In the genomic region with DNA sequence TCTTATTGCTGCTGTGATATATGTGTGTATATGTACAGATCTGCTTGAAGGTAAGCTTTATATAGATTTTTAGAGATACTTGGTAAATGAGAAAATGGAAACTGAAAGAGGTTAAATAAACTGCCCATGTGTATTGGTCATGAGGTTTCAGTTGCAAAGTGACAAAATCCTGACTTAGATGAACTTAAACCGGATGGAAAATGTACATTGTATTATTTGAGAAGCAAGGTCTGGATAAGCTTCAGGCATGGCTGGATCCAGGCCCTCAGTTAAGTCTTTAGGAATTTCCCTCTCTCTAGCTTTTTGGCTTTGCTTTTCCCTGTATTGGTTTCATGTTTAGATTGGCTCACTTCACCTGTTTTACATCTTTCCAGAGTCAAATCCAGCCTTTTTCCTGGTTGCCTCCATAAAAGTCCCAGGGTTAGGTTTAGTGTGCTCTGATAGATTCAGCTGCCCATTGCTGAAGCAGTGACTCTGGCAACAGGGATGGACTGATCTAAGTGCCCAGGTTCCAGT, we compare ENCODE assay signal across 11 cellular contexts. TPM values are rescaled to one million over a fixed set of nuclear protein-coding genes. Genes with fewer than 3 reads are reported as not detected.
DNase-seq lines count a peak whose midpoint lies in the region; ATAC-seq and TF ChIP-seq lines count a peak whose summit lies in the region.
"Had no signal": no experiment of that assay in that cellular context is flagged by ENCODE, and none has a peak within 500 bp of the region (broad histone marks: within the 10 kb centered on the region; RNA-seq: fewer than 3 reads in every experiment).

No MANE protein-coding gene starts in this region.

- ATAC-seq in GM19328 (IDR thresholded peaks at IDR 0.05; ENCODE audit: unreplicated experiment) (peak; percentile 56), HG03060 (IDR thresholded peaks at IDR 0.05; ENCODE audit: low read depth, unreplicated experiment) (peak; percentile 61)
- ATAC-seq: left lobe of liver had no signal

- H3K27ac Mint-ChIP-seq in CD14-positive monocyte, result peak overlapping the region in 4 of 7 donors; percentile 65 to 85 (median 75)
- H3K27ac Mint-ChIP-seq in activated T-helper 2 cell treated with anti-CD3 and anti-CD28 coated beads, Interferon-gamma antibody, Interleukin-2, Interleukin-4, amounts not matched to agents 10 μg/mL and 5 μg/mL and 100 μg/mL, durations not matched to agents 14 hours and 24 hours and 36 hours, result peak overlapping the region; percentile 71

- H3F3A ChIP-seq in SK-N-SH (replicated peaks; ENCODE audit: insufficient read depth), result peaks cover 20% of the 10 kb centered on the region

- TF ChIP-seq RAD21 in SK-N-SH (IDR thresholded peaks at IDR 0.05; ENCODE audit: low read length), result no peak

- CTCF ChIA-PET in SK-N-SH (lab: Yijun Ruan, JAX), result interaction anchor here (1.5 kb wide), 1 partner anchor 540 kb away, joined by 4 read pairs; no protein-coding TSS in a partner anchor

- no peaks in the 10 kb centered on the region for H4K20me1 ChIP-seq in SK-N-SH (ENCODE audit: insufficient read depth)

- H3K4me2 ChIP-seq in SK-N-SH, result no peak overlapping the region

- H3K4me3 ChIP-seq in SK-N-SH (ENCODE audit: low read depth in 2 of 2, low read length in 1 of 2), result no peak overlapping the region
- H3K4me3 ChIP-seq in right atrium auricular region, result no peak overlapping the region

- TF ChIP-seq EP300 in SK-N-SH (IDR thresholded peaks at IDR 0.05; ENCODE audit: borderline replicate concordance in 1 of 2, low read depth in 1 of 2, low read length in 1 of 2), result no peak

- H3K27me3 ChIP-seq in SK-N-SH (ENCODE audit: insufficient read depth) (no peaks in the 10 kb centered on the region), right atrium auricular region (no peaks in the 10 kb centered on the region)

- H3K4me1 ChIP-seq in SK-N-SH (ENCODE audit: control insufficient read depth in 1 of 2, insufficient read depth in 2 of 2, low read depth in 1 of 2, low read length in 1 of 2) (peaks cover 22% of the 10 kb centered on the region in 2 experiments; a peak in 3 of 4 replicates), right atrium auricular region (peaks cover 0 to 33% of the 10 kb centered on the region in 2 donors)

- peak overlapping the region in 1 of 2 donors; percentile 13 for H3K4me3 Mint-ChIP-seq in CD14-positive monocyte
- no peak overlapping the region for H3K4me3 Mint-ChIP-seq in activated T-helper 2 cell treated with anti-CD3 and anti-CD28 coated beads, Interferon-gamma antibody, Interleukin-2, Interleukin-4, amounts not matched to agents 10 μg/mL and 5 μg/mL and 100 μg/mL, durations not matched to agents 14 hours and 24 hours and 36 hours (ENCODE audit: low read depth)

- no peak overlapping the region for H3K27ac ChIP-seq in SK-N-SH (ENCODE audit: low read depth in 2 of 2, low read length in 1 of 2)
- no peak overlapping the region for H3K27ac ChIP-seq in right atrium auricular region

- TF ChIP-seq CTCF in CD14-positive monocyte (IDR thresholded peaks at IDR 0.05), result no peak
- no peak for TF ChIP-seq CTCF in SK-N-SH (IDR thresholded peaks at IDR 0.05)
- TF ChIP-seq CTCF in right atrium auricular region (IDR thresholded peaks at IDR 0.05), result no peak

- H3K9me2 ChIP-seq in SK-N-SH, result no peaks in the 10 kb centered on the region

- H3K9me3 Mint-ChIP-seq in CD14-positive monocyte, result no peaks in the 10 kb centered on the region
- H3K9me3 Mint-ChIP-seq in activated T-helper 2 cell treated with anti-CD3 and anti-CD28 coated beads, Interferon-gamma antibody, Interleukin-2, Interleukin-4, amounts not matched to agents 10 μg/mL and 5 μg/mL and 100 μg/mL, durations not matched to agents 14 hours and 24 hours and 36 hours, result no peaks in the 10 kb centered on the region

- WGBS in SK-N-SH (ENCODE audit: low lambda C conversion rate), result 82% methylated on average over 1 of the region's 1 CpG

- H3K36me3 ChIP-seq in SK-N-SH (replicated peaks in 1 of 2; ENCODE audit: control insufficient read depth in 1 of 2, insufficient read depth in 2 of 2, low read length in 1 of 2) (no peaks in the 10 kb centered on the region), right atrium auricular region (no peaks in the 10 kb centered on the region)

- H3K9ac ChIP-seq in SK-N-SH, result no peak overlapping the region

- no peak overlapping the region for H2AFZ ChIP-seq in SK-N-SH (ENCODE audit: low read depth)

- intact Hi-C loops in CD14-positive monocyte (cut with micrococcal nuclease), result no loop called here
- intact Hi-C loops in activated T-helper 2 cell treated with anti-CD3 and anti-CD28 coated beads, Interferon-gamma antibody, Interleukin-2, Interleukin-4, amounts not matched to agents 10 μg/mL and 5 μg/mL and 100 μg/mL, durations not matched to agents 14 hours and 24 hours and 36 hours (cut with micrococcal nuclease), result loop anchor here (1.0 to 5.0 kb wide), 3 partner anchors 21 to 261 kb away; a partner anchor contains a TSS

- DNase-seq in CD14-positive monocyte (ENCODE audit: low spot score) (no peak), SK-N-SH (no peak), activated gamma-delta T cell (lab: John Stamatoyannopoulos, UW) (no peak), ecto neural progenitor cell (ENCODE audit: low spot score) (no peak), right atrium auricular region (ENCODE audit: low spot score) (no peak)
- no peak for DNase-seq in activated T-helper 2 cell treated with anti-CD3 and anti-CD28 coated beads, Interferon-gamma antibody, Interleukin-2, Interleukin-4, amounts not matched to agents 10 μg/mL and 5 μg/mL and 100 μg/mL, durations not matched to agents 14 hours and 24 hours and 36 hours (ENCODE audit: low spot score)
- DNase-seq: CD4-positive, CD25-positive, alpha-beta regulatory T cell; NCI-H774 had no signal

- no peaks in the 10 kb centered on the region for H3K79me2 ChIP-seq in SK-N-SH (ENCODE audit: insufficient read depth)

- H3K4me1 Mint-ChIP-seq in CD14-positive monocyte, result peaks cover 57% of the 10 kb centered on the region
- H3K4me1 Mint-ChIP-seq in activated T-helper 2 cell treated with anti-CD3 and anti-CD28 coated beads, Interferon-gamma antibody, Interleukin-2, Interleukin-4, amounts not matched to agents 10 μg/mL and 5 μg/mL and 100 μg/mL, durations not matched to agents 14 hours and 24 hours and 36 hours (ENCODE audit: low read depth), result peaks cover 40% of the 10 kb centered on the region

- H3K27me3 Mint-ChIP-seq in CD14-positive monocyte (ENCODE audit: low read depth in 3 of 3), result no peaks in the 10 kb centered on the region
- H3K27me3 Mint-ChIP-seq in activated T-helper 2 cell treated with anti-CD3 and anti-CD28 coated beads, Interferon-gamma antibody, Interleukin-2, Interleukin-4, amounts not matched to agents 10 μg/mL and 5 μg/mL and 100 μg/mL, durations not matched to agents 14 hours and 24 hours and 36 hours (ENCODE audit: low read depth), result no peaks in the 10 kb centered on the region

- H3K9me3 ChIP-seq in SK-N-SH (no peaks in the 10 kb centered on the region), right atrium auricular region (no peaks in the 10 kb centered on the region)

- peaks cover 0 to 4% of the 10 kb centered on the region in 2 donors for H3K36me3 Mint-ChIP-seq in CD14-positive monocyte
- no peaks in the 10 kb centered on the region for H3K36me3 Mint-ChIP-seq in activated T-helper 2 cell treated with anti-CD3 and anti-CD28 coated beads, Interferon-gamma antibody, Interleukin-2, Interleukin-4, amounts not matched to agents 10 μg/mL and 5 μg/mL and 100 μg/mL, durations not matched to agents 14 hours and 24 hours and 36 hours (ENCODE audit: low read depth)
- H3K36me3 Mint-ChIP-seq: CD4-positive, CD25-positive, alpha-beta regulatory T cell had no signal

- POLR2A ChIA-PET in SK-N-SH (lab: Yijun Ruan, JAX), result no interaction called here

TF ChIP-seq in SK-N-SH, 30 proteins besides CTCF, POLR2A, EP300 and RAD21 (continues in another document):
- TF ChIP-seq JUND (IDR thresholded peaks at IDR 0.05) (no peak), SMC3 (IDR thresholded peaks at IDR 0.05; ENCODE audit: low read depth, low read length) (no peak), EZH2phosphoT487 (IDR thresholded peaks at IDR 0.05; ENCODE audit: borderline replicate concordance, low read depth) (no peak), TCF12 (IDR thresholded peaks at IDR 0.05) (no peak), ELF1 (IDR thresholded peaks at IDR 0.05) (no peak), YY1 (IDR thresholded peaks at IDR 0.05; ENCODE audit: low read depth) (no peak), SIN3A (IDR thresholded peaks at IDR 0.05; ENCODE audit: borderline replicate concordance, low read depth, low read length) (no peak)
- TF ChIP-seq, protein P1, sequence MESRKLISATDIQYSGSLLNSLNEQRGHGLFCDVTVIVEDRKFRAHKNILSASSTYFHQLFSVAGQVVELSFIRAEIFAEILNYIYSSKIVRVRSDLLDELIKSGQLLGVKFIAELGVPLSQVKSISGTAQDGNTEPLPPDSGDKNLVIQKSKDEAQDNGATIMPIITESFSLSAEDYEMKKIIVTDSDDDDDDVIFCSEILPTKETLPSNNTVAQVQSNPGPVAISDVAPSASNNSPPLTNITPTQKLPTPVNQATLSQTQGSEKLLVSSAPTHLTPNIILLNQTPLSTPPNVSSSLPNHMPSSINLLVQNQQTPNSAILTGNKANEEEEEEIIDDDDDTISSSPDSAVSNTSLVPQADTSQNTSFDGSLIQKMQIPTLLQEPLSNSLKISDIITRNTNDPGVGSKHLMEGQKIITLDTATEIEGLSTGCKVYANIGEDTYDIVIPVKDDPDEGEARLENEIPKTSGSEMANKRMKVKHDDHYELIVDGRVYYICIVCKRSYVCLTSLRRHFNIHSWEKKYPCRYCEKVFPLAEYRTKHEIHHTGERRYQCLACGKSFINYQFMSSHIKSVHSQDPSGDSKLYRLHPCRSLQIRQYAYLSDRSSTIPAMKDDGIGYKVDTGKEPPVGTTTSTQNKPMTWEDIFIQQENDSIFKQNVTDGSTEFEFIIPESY (IDR thresholded peaks at IDR 0.05; ENCODE audit: borderline replicate concordance, low read depth), result no peak
- TF ChIP-seq, protein P2, sequence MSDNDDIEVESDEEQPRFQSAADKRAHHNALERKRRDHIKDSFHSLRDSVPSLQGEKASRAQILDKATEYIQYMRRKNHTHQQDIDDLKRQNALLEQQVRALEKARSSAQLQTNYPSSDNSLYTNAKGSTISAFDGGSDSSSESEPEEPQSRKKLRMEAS (IDR thresholded peaks at IDR 0.05; ENCODE audit: low read depth), result no peak

RNA-seq across cellular contexts. Expression of a gene that starts 21.0 kb away (rescaled TPM):
- polyA plus RNA-seq in CD14-positive monocyte (10 to 100 TPM in 1 of 2 donors, 1 to 10 TPM in 1; 6.4 to 12.9 TPM), SK-N-SH (2012; rRNA removed) (0.76 and 0.81 TPM in 2 replicates)
- 0.37 and 0.60 TPM in 2 replicates for total RNA-seq in activated T-helper 2 cell treated with anti-CD3 and anti-CD28 coated beads, Interferon-gamma antibody, Interleukin-2, Interleukin-4, amounts not matched to agents 10 μg/mL and 5 μg/mL and 100 μg/mL, durations not matched to agents 14 hours and 24 hours and 36 hours
- polyA plus RNA-seq in SK-N-SH (2012; cell fraction: cytosol; rRNA removed), result 1.4 and 3.6 TPM in 2 replicates
- polyA plus RNA-seq in SK-N-SH (2012; cell fraction: nucleus; rRNA removed), result 3.6 and 4.3 TPM in 2 replicates
- 1 to 10 TPM; 1.0 to 1.4 TPM for total RNA-seq in right atrium auricular region
- total RNA-seq: left lobe of liver had no signal
